In the genomic region with DNA sequence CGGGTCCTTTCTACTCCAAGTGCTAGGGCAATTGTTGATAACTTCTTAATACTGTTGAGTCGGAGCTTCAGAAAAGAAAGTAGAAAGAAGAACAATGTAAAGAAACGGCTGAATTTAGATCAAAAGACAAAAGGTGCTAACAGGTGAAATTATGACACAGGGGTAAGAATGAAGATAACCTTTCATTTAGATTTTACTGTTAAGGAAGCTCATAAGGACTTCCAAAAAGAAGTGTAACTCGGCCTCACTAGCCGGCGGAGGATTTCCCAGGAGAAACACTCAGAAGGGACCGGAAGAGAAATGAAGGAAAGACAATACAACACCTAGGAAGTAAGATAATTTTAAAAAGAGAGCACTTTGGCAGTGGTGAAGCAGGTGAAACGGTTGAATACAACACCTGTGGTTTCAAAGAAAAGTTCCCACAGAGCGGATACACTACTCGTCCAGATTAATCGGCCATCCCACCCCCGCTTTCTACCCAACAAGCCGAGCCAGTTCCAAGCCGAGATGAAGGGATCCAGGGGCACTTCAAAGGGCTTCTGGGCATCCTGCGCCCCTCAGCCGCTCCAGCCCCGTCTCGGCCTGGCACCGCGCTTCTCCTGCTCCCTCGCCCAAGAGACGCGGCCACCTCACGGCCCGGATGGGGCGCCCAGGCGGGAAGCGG, we compare ENCODE assay signal across 8 cellular contexts. TPM values are rescaled to one million over a fixed set of nuclear protein-coding genes. Genes with fewer than 3 reads are reported as not detected.
DNase-seq lines count a peak whose midpoint lies in the region; ATAC-seq, FAIRE-seq and TF ChIP-seq lines count a peak whose summit lies in the region.

No MANE protein-coding gene starts in this region.

- peak overlapping the region; percentile 65; the same call in 1 of the 2 replicates for H3K27ac ChIP-seq in HUES64 (ENCODE audit: low read depth, low read length)
- peak overlapping the region; percentile 83 to 97 (median 96) for H3K27ac ChIP-seq in body of pancreas
- peak overlapping the region; percentile 96 for H3K27ac ChIP-seq in keratinocyte (ENCODE audit: control insufficient read depth, insufficient read depth, low read length)
- peak overlapping the region; percentile 88 for H3K27ac ChIP-seq in substantia nigra (ENCODE audit: low read depth, low read length, poor library complexity, severe bottlenecking)

- H3K27me3 ChIP-seq in HUES64 (ENCODE audit: insufficient read depth, low read length) (no peaks in the 10 kb centered on the region), body of pancreas (no peaks in the 10 kb centered on the region), keratinocyte (ENCODE audit: control insufficient read depth, extremely low read depth, insufficient read depth, low read length) (no peaks in the 10 kb centered on the region)

- TF ChIP-seq CTCF in body of pancreas (IDR thresholded peaks at IDR 0.05): no peak
- TF ChIP-seq CTCF in keratinocyte (optimal IDR thresholded peaks at IDR 0.05 in 1 of 3, IDR thresholded peaks at IDR 0.05 in 1 of 3, conservative IDR thresholded peaks at IDR 0.05 in 1 of 3; ENCODE audit: extremely low read depth in 1 of 3, insufficient read depth in 2 of 3, low read length in 3 of 3): no peak

- ATAC-seq in GM21447 (IDR thresholded peaks at IDR 0.05; ENCODE audit: unreplicated experiment): peak; percentile 40
- ATAC-seq in body of pancreas: peak; percentile 50

- no peak for TF ChIP-seq POLR2A in body of pancreas (IDR thresholded peaks at IDR 0.05)

- dilution Hi-C loops in keratinocyte (cut with MboI; ENCODE audit: extremely low pct_ligation_motif_present, low sequenced_read_pairs): no loop called here

- no peak for FAIRE-seq in keratinocyte (lab: Jason Lieb, UNC)

- peak overlapping the region; percentile 65 for H3K4me2 ChIP-seq in keratinocyte (ENCODE audit: control insufficient read depth, extremely low read depth, insufficient read depth, low read depth, low read length)

- H3K79me2 ChIP-seq in keratinocyte (ENCODE audit: control insufficient read depth, insufficient read depth, low read length): peaks cover 23% of the 10 kb centered on the region

- no peaks in the 10 kb centered on the region for H3K9me3 ChIP-seq in HUES64 (ENCODE audit: insufficient read depth, low read depth, low read length)
- H3K9me3 ChIP-seq in body of pancreas: no peaks in the 10 kb centered on the region
- H3K9me3 ChIP-seq in keratinocyte (ENCODE audit: control insufficient read depth, low read depth, low read length): no peaks in the 10 kb centered on the region

- H3K4me1 ChIP-seq in HUES64 (ENCODE audit: insufficient read depth, low read length) (peaks cover 19% of the 10 kb centered on the region), body of pancreas (peaks cover 49% of the 10 kb centered on the region), keratinocyte (ENCODE audit: control insufficient read depth, extremely low read depth, insufficient read depth, low read length) (peaks cover 11% of the 10 kb centered on the region)

- intact Hi-C loops in body of pancreas (cut with DNase I): no loop called here

- H4K20me1 ChIP-seq in keratinocyte (ENCODE audit: control insufficient read depth, extremely low read depth, insufficient read depth, low read length): no peaks in the 10 kb centered on the region

- peaks cover 44% of the 10 kb centered on the region for H3K36me3 ChIP-seq in HUES64 (ENCODE audit: insufficient read depth, low read length)
- peaks cover 0 to 6% of the 10 kb centered on the region in 2 donors for H3K36me3 ChIP-seq in body of pancreas (replicated peaks in 1 of 2; ENCODE audit: insufficient read depth in 1 of 2, low read depth in 2 of 2)
- H3K36me3 ChIP-seq in keratinocyte (ENCODE audit: control insufficient read depth in 2 of 2, extremely low read depth in 1 of 2, insufficient read depth in 2 of 2, low read length in 2 of 2): peaks cover 9 to 26% of the 10 kb centered on the region in 2 experiments

- H3K9ac ChIP-seq in HUES64 (ENCODE audit: low read depth, low read length) (peak overlapping the region; percentile 91), keratinocyte (ENCODE audit: control insufficient read depth, extremely low read depth, insufficient read depth, low read length) (peak overlapping the region; percentile 93)

- H3K4me3 ChIP-seq in HUES64 (ENCODE audit: low read length) (peak overlapping the region; percentile 87), body of pancreas (peak overlapping the region; percentile 58 to 94), keratinocyte (ENCODE audit: control insufficient read depth in 2 of 3, extremely low read depth in 1 of 3, insufficient read depth in 2 of 3, low read depth in 1 of 3, low read length in 3 of 3) (peak overlapping the region; percentile 83 to 91 (median 84))

- H3K9me1 ChIP-seq in keratinocyte (ENCODE audit: control insufficient read depth, extremely low read depth, insufficient read depth, low read length): no peaks in the 10 kb centered on the region

- H2AFZ ChIP-seq in keratinocyte (ENCODE audit: control insufficient read depth, low read length): peak overlapping the region; percentile 99

- WGBS in HUES64: 4% methylated on average over 28 of the region's 28 CpGs
- WGBS in body of pancreas, 2 donors: 0 to 1% methylated on average over 22 to 28 of the region's 28 CpGs

- peak; percentile 61 for DNase-seq in GM03348 (ENCODE audit: low spot score)
- peak; percentile 50 to 75 (median 64) for DNase-seq in body of pancreas
- no peak for DNase-seq in keratinocyte (ENCODE audit: low read depth, low spot score)
- peak in 11 of 49 donors; percentile 31 to 68 (median 50) for DNase-seq in substantia nigra (lab: John Stamatoyannopoulos, UW)
- no peak for DNase-seq in NOMO-1 treated with dmso at 0.1 percent for 144 hours (lab: John Stamatoyannopoulos, UW; ENCODE audit: unreplicated experiment)
- DNase-seq in NK-92 treated with Interleukin-12 subunit alpha and Interleukin-12 subunit beta, amount 100 ng/mL, for 24 hours (lab: John Stamatoyannopoulos, UW): no peak

RNA-seq across cellular contexts. Expression of gene PPP2R1B, which starts 0.7 kb away (rescaled TPM):
- 51.7 TPM for polyA plus RNA-seq in HUES64 (2013, experiment 1 of 2)
- 45.6 TPM for polyA plus RNA-seq in HUES64 (2013, experiment 2 of 2)
- total RNA-seq in body of pancreas: 10 to 100 TPM; 24.7 to 41.5 TPM
- polyA plus RNA-seq in keratinocyte: 22.3 to 35.1 TPM (median 33.6 TPM) in 3 replicates
- 15.3 TPM for polyA plus RNA-seq in keratinocyte (2011; ENCODE audit: low read depth)
- polyA plus RNA-seq in keratinocyte (2011; cell fraction: cytosol; rRNA removed): 19.2 and 33.8 TPM in 2 replicates
- polyA plus RNA-seq in keratinocyte (2011; cell fraction: nucleus; rRNA removed): 25.6 and 32.7 TPM in 2 replicates
- 12.1 and 25.1 TPM in 2 replicates for polyA plus RNA-seq in keratinocyte (2012; ENCODE audit: low replicate concordance)
- polyA minus RNA-seq in keratinocyte: 26.6 to 60.6 TPM (median 45.5 TPM) in 3 replicates
- polyA minus RNA-seq in keratinocyte (2011; cell fraction: cytosol; rRNA and poly(A)+ RNA removed): 25.9 TPM
- polyA minus RNA-seq in keratinocyte (2011; cell fraction: nucleus; rRNA and poly(A)+ RNA removed): 21.6 and 40.2 TPM in 2 replicates

Comparison
In these comparisons a context has a peak if more than half of its experiments do, and no peak if none do; other contexts are left out.
1. DNase-seq: peak in GM03348 (single experiment) and body of pancreas (4 of 4); none in keratinocyte (single experiment), NOMO-1 treated with dmso at 0.1 percent for 144 hours (single experiment) and NK-92 treated with Interleukin-12 subunit alpha and Interleukin-12 subunit beta, amount 100 ng/mL, for 24 hours (single experiment).
2. Peak in every context shown above with its lines, with median percentiles within 50 percentile points of each other: H3K27ac ChIP-seq and H3K4me3 ChIP-seq.